Comparison of ENCODE assay signal across 8 cellular contexts in the genomic region with DNA sequence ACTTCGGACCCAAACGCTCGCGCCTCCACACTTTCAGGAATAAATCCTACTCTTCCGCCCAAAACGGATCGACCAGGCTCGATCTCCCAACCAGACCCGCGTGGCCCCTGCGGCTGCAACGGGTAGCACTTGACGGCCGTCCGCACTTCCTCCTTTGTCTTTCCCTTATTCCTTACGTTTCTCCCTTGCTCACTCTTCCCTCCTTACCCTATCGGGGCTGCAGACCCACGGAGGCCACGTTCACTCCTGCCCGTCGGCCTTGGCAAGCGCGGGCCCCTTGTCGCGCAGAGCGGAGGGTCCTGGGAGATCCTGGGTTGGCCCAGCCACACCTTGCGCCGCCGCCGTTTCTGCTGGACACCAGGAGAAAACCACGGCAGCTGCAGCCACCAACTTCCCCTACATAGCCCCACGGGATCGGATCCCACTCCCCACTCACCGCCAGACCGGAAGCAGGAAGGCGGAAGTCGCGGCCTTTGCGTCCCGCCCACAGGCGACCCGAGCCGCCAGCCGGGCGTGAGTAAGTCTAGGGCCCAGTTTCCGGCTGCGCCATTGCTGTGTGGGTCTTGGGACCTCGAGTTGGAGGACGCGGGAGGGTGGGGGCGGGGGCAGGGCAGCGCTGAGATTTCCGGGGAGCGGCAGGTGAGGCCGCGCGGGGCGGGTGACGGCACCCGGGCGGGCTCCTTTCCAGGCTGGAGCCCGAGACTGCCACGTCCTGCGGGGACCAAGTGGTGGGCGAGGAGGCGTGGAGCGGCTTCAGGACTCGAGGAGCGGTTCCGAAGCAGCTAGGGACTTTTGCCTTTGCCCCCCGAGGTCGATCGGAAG. TPM values are rescaled to one million over a fixed set of nuclear protein-coding genes. Genes with fewer than 3 reads are reported as not detected.
A peak's percentile ranks its signal among the peaks of the same experiment; 100 is the strongest.
DNase-seq lines count a peak whose midpoint lies in the region; ATAC-seq, FAIRE-seq and TF ChIP-seq lines count a peak whose summit lies in the region.

SMIM15 (minus strand) TSS at position 459 of the 822 bp plus-strand sequence. CDS start 2,297 bp downstream, outside the sequence.

- TF ChIP-seq CTCF in A549 (IDR thresholded peaks at IDR 0.05) (no peak), WTC11 (IDR thresholded peaks at IDR 0.05) (no peak), bronchial epithelial cell (IDR thresholded peaks at IDR 0.05; ENCODE audit: insufficient read depth, low read length, severe bottlenecking) (no peak)

- peak within 1 kb of the TSS; percentile 78 for H3K4me3 ChIP-seq in A549
- H3K4me3 ChIP-seq in bronchial epithelial cell (ENCODE audit: low read depth, low read length) = peak within 1 kb of the TSS; percentile 75

- FAIRE-seq in A549 (lab: Jason Lieb, UNC) (no peak), bronchial epithelial cell (lab: Jason Lieb, UNC) (no peak)

- peak within 1 kb of the TSS; percentile 90 for H3K4me3 Mint-ChIP-seq in WTC11

- H3K36me3 ChIP-seq in bronchial epithelial cell (ENCODE audit: control insufficient read depth, insufficient read depth, low read length) = peaks cover 1% of the 10 kb centered on the region

- peak in 1 of 2 experiments; percentile 18; a peak in 1 of 5 replicates for TF ChIP-seq EP300 in A549 (IDR thresholded peaks at IDR 0.05)

- CTCF ChIA-PET in A549 (lab: Yijun Ruan, JAX) (interaction anchor here (2.3 kb wide), 1 partner anchor 169 kb away, joined by 8 read pairs; the partner anchor contains the start of gene ZSWIM6), WTC11 (lab: Charles Lee) (no interaction called here)

- H3K9me3 Mint-ChIP-seq in WTC11 = peaks cover 11% of the 10 kb centered on the region

- ATAC-seq in A549 = peak; percentile 97
- ATAC-seq in GM18861 (IDR thresholded peaks at IDR 0.05; ENCODE audit: unreplicated experiment) = peak; percentile 95
- ATAC-seq in HG03097 (IDR thresholded peaks at IDR 0.05; ENCODE audit: low FRiP score, unreplicated experiment) = peak; percentile 98
- ATAC-seq in WTC11 = peak; percentile 90

- no peaks in the 10 kb centered on the region for H3K27me3 ChIP-seq in bronchial epithelial cell (ENCODE audit: control insufficient read depth, insufficient read depth, low read length)

- H3K9me3 ChIP-seq in A549 = no peaks in the 10 kb centered on the region

- TF ChIP-seq POLR2A in A549 (IDR thresholded peaks at IDR 0.05; ENCODE audit: low read length) = peak; percentile 73

- H3K4me1 Mint-ChIP-seq in WTC11 = peaks cover 20% of the 10 kb centered on the region

- peak within 1 kb of the TSS; percentile 96 for H3K27ac Mint-ChIP-seq in WTC11

- peak; percentile 92 to 94 for DNase-seq in A549 (ENCODE audit: low read depth in 1 of 2, low spot score in 1 of 2)
- DNase-seq in NCI-H2196 treated with DMSO at 0.1 percent for 48 hours (lab: John Stamatoyannopoulos, UW; ENCODE audit: unreplicated experiment) = peak; percentile 24
- DNase-seq in WTC11 (ENCODE audit: low spot score) = peak; percentile 82
- DNase-seq in bronchial epithelial cell (ENCODE audit: low read depth) = peak; percentile 76
- peak; percentile 93 for DNase-seq in iPS-NIHi7 (ENCODE audit: extremely low spot score)
- DNase-seq in smooth muscle cell of the brain vasculature (ENCODE audit: low read depth, low spot score) = peak; percentile 47

- H3K4me2 ChIP-seq in A549 = peak within 1 kb of the TSS; percentile 82

- H3K4me1 ChIP-seq in A549 = peaks cover 16% of the 10 kb centered on the region; the same call in 2 of the 3 replicates

- POLR2A ChIA-PET in A549 (lab: Yijun Ruan, JAX) = interaction anchor here (1.0 to 2.0 kb wide), 2 partner anchors 141 to 169 kb away, joined by 8 to 9 read pairs; partner anchors contain the start of gene ZSWIM6
- POLR2A ChIA-PET in WTC11 (lab: Charles Lee) = interaction anchor here (1.0 kb wide), 1 partner anchor 10 kb away, joined by 3 read pairs; no protein-coding TSS in a partner anchor

- no peak for TF ChIP-seq RAD21 in A549 (conservative IDR thresholded peaks at IDR 0.05 in 1 of 2, IDR thresholded peaks at IDR 0.05 in 1 of 2)

- 2% methylated on average over 52 of the region's 73 CpGs for WGBS in A549 (ENCODE audit: missing lambda C conversion rate)

- peaks cover 37% of the 10 kb centered on the region for H3K36me3 Mint-ChIP-seq in WTC11

- peak within 1 kb of the TSS; percentile 95 for H3K27ac ChIP-seq in A549

- H3K27me3 Mint-ChIP-seq in WTC11 (ENCODE audit: low read depth) = no peaks in the 10 kb centered on the region

TF ChIP-seq in A549, 52 proteins besides CTCF, POLR2A, EP300 and RAD21 (continues in another document):
- no peak for TF ChIP-seq HOXA7 (CRISPR knock-in tag; IDR thresholded peaks at IDR 0.05)
- TF ChIP-seq REST (IDR thresholded peaks at IDR 0.05) = no peak
- TF ChIP-seq KDM5A (IDR thresholded peaks at IDR 0.05) = peak; percentile 32; the same call in 1 of the 2 replicates
- no peak for TF ChIP-seq SREBF2 (IDR thresholded peaks at IDR 0.05)
- TF ChIP-seq HOXB5 (CRISPR knock-in tag; IDR thresholded peaks at IDR 0.05) = no peak; the same call in 1 of the 2 replicates
- no peak for TF ChIP-seq CHD4 (IDR thresholded peaks at IDR 0.05; ENCODE audit: borderline replicate concordance)
- TF ChIP-seq RNF2 (IDR thresholded peaks at IDR 0.05; ENCODE audit: borderline replicate concordance, low read depth) = no peak
- no peak for TF ChIP-seq FOXS1 (CRISPR knock-in tag; IDR thresholded peaks at IDR 0.05)

TF ChIP-seq in WTC11, 78 proteins besides CTCF, POLR2A, EP300 and RAD21 (continues in another document):
- TF ChIP-seq SOX15 (CRISPR knock-in tag; IDR thresholded peaks at IDR 0.05) = no peak
- TF ChIP-seq ZNF138 (CRISPR knock-in tag; conservative IDR thresholded peaks at IDR 0.05) = 0 out of 2 replicates have a peak, but pooled peaks have one; percentile 61
- TF ChIP-seq ARID4B (CRISPR knock-in tag; IDR thresholded peaks at IDR 0.05; ENCODE audit: borderline replicate concordance) = peak; percentile 32; the same call in 1 of the 2 replicates
- TF ChIP-seq ZBTB21 (CRISPR knock-in tag; IDR thresholded peaks at IDR 0.05; ENCODE audit: borderline replicate concordance) = peak; percentile 77
- 0 out of 2 replicates have a peak, but pooled peaks have one; percentile 28 for TF ChIP-seq NR3C1 (CRISPR knock-in tag; conservative IDR thresholded peaks at IDR 0.05; ENCODE audit: low read depth)
- TF ChIP-seq CREM (CRISPR knock-in tag; IDR thresholded peaks at IDR 0.05) = peak; percentile 62
- TF ChIP-seq FOXJ3 (CRISPR knock-in tag; IDR thresholded peaks at IDR 0.05; ENCODE audit: borderline replicate concordance) = no peak
- TF ChIP-seq HMGXB4 (CRISPR knock-in tag; IDR thresholded peaks at IDR 0.05) = no peak
- no peak for TF ChIP-seq JAZF1 (CRISPR knock-in tag; IDR thresholded peaks at IDR 0.05)
- TF ChIP-seq ZNF121 (CRISPR knock-in tag; IDR thresholded peaks at IDR 0.05) = 0 out of 2 replicates have a peak, but pooled peaks have one; percentile 1

RNA-seq across cellular contexts. Expression of gene SMIM15, which starts in this region (rescaled TPM):
- polyA plus RNA-seq in A549 (2011; rRNA removed) (100 and 131 TPM in 2 replicates), A549 (2017; fragmentation: RNase III; extraction: RNeasy Plus Mini Kit Qiagen cat#74134 plus additional on column Dnase treatment) (56.7 to 60.6 TPM (median 58.0 TPM) in 3 replicates)
- polyA plus RNA-seq in A549 (2012; cell fraction: cytosol; rRNA removed) = 42.2 and 48.9 TPM in 2 replicates
- polyA plus RNA-seq in A549 (2012; cell fraction: nucleus; rRNA removed) = 10.7 and 15.8 TPM in 2 replicates
- 40.8 and 47.7 TPM in 2 replicates for polyA minus RNA-seq in A549 (2011; rRNA and poly(A)+ RNA removed)
- total RNA-seq in WTC11 (2021) (41.9 to 43.3 TPM (median 42.5 TPM) in 3 replicates), bronchial epithelial cell (104 and 110 TPM in 2 replicates)

Comparison
In these comparisons a context has a peak if more than half of its experiments do, and no peak if none do; other contexts are left out.
1. Peak in every context shown above with its lines: DNase-seq, ATAC-seq, H3K4me3 ChIP-seq and H3K27ac ChIP-seq.
2. DNase-seq: peak in every context shown above with its lines; median percentile 93 in A549; 93 in iPS-NIHi7; 82 in WTC11; 76 in bronchial epithelial cell; 47 in smooth muscle cell of the brain vasculature; 24 in NCI-H2196 treated with DMSO at 0.1 percent for 48 hours.